9 cellular contexts compared by ENCODE assay signal in the genomic region with DNA sequence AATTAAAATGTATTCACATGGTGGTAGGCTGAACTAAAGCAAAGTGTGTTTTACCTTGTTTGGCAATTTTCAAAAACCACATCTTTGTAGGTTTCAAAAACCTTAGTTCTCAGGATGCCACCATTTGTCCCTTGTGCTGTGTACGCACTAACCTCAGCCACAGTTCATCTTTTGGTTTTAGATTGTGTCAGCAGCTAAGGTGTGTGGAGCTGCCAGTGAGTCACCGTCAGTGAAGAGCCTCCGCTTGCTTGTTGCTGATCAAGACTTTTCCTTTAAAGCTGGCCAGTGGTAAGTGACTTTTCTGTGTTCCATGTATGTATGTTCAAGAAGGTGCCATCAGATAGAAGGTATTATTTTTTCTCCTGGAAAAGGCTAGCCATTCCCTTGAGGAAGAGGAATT. TPM values are rescaled to one million over a fixed set of nuclear protein-coding genes. Genes with fewer than 3 reads are reported as not detected.
A peak's percentile ranks its signal among the peaks of the same experiment; 100 is the strongest.
DNase-seq lines count a peak whose midpoint lies in the region; ATAC-seq lines count a peak whose summit lies in the region.
"Had no signal": no experiment of that assay in that cellular context is flagged by ENCODE, and none has a peak within 500 bp of the region (broad histone marks: within the 10 kb centered on the region; RNA-seq: fewer than 3 reads in every experiment).

No MANE protein-coding gene starts in this region.

- ATAC-seq in GM21737 (IDR thresholded peaks at IDR 0.05; ENCODE audit: unreplicated experiment), result peak; percentile 64
- no peak for ATAC-seq in HG03280 (IDR thresholded peaks at IDR 0.05; ENCODE audit: unreplicated experiment)

- no peaks in the 10 kb centered on the region for H3K36me3 ChIP-seq in CD4-positive, alpha-beta memory T cell (ENCODE audit: insufficient read depth, low read length)

- H3K36me3 Mint-ChIP-seq in CD4-positive, alpha-beta memory T cell, result peaks cover 11 to 42% of the 10 kb centered on the region in 2 donors

- no peaks in the 10 kb centered on the region for H3K9me3 Mint-ChIP-seq in CD4-positive, alpha-beta memory T cell

- CTCF ChIA-PET in CD4-positive, alpha-beta memory T cell (lab: Charles Lee; ENCODE audit: partially characterized antibody), result interaction anchor here (0.6 to 6.5 kb wide), 12 partner anchors 9 to 265 kb away, joined by 3 to 72 read pairs (median 6); partner anchors contain the start of genes DPH3 and OXNAD1

- POLR2A ChIA-PET in CD4-positive, alpha-beta memory T cell (lab: Charles Lee; ENCODE audit: partially characterized antibody), result interaction anchor here (0.6 to 5.7 kb wide), 26 partner anchors 9 to 1080 kb away, joined by 3 to 109 read pairs (median 5); partner anchors contain the start of genes CAPN7, DPH3, OXNAD1 and PLCL2

- H3K4me1 ChIP-seq in CD4-positive, alpha-beta memory T cell (ENCODE audit: insufficient read depth, low read length), result peaks cover 52% of the 10 kb centered on the region

- H3K27me3 ChIP-seq in CD4-positive, alpha-beta memory T cell (ENCODE audit: insufficient read depth, low read length), result no peaks in the 10 kb centered on the region

- H3K4me3 Mint-ChIP-seq in CD4-positive, alpha-beta memory T cell, result peak overlapping the region; percentile 93 to 99 (median 98)

- DNase-seq in CD4-positive, alpha-beta memory T cell, result peak; percentile 82 to 91 (median 86)
- DNase-seq in activated CD4-positive, alpha-beta T cell treated with anti-CD3 and anti-CD28 coated beads, Interleukin-2, amount 50 U/mL, for 1 hour, result peak; percentile 67
- DNase-seq in kidney tubule cell (ENCODE audit: low spot score) (peak; percentile 34), NCI-H2081 treated with DMSO at 0.1 percent for 48 hours (lab: John Stamatoyannopoulos, UW) (no peak), globus pallidus (ENCODE audit: low spot score) (no peak), iPS-NIHi7 (ENCODE audit: extremely low spot score) (no peak)
- DNase-seq: SHP77 treated with DMSO at 0.1 percent for 48 hours had no signal

- H3K4me3 ChIP-seq in CD4-positive, alpha-beta memory T cell (ENCODE audit: low read length in 2 of 2), result peak overlapping the region; percentile 68 to 89

- peaks cover 45 to 70% (median 63%) of the 10 kb centered on the region in 4 donors for H3K4me1 Mint-ChIP-seq in CD4-positive, alpha-beta memory T cell

- peak overlapping the region; percentile 76 for H3K27ac ChIP-seq in CD4-positive, alpha-beta memory T cell (ENCODE audit: low read depth, low read length)

- peak overlapping the region; percentile 94 to 99 (median 96) for H3K27ac Mint-ChIP-seq in CD4-positive, alpha-beta memory T cell

- intact Hi-C loops in CD4-positive, alpha-beta memory T cell (cut with micrococcal nuclease), result loop anchor here (1.0 to 5.0 kb wide), 6 partner anchors 16 to 265 kb away; partner anchors contain the start of gene OXNAD1

- H3K27me3 Mint-ChIP-seq in CD4-positive, alpha-beta memory T cell, result no peaks in the 10 kb centered on the region

- no peaks in the 10 kb centered on the region for H3K9me3 ChIP-seq in CD4-positive, alpha-beta memory T cell (ENCODE audit: control insufficient read depth in 1 of 2, low read length in 2 of 2)

RNA-seq across cellular contexts. Expression of gene OXNAD1, which starts 21.1 kb away (rescaled TPM):
- 10 to 100 TPM; 78.5 to 84.7 TPM for total RNA-seq in CD4-positive, alpha-beta memory T cell
- 10 to 100 TPM; 61.7 to 68.0 TPM for polyA plus RNA-seq in CD4-positive, alpha-beta memory T cell

RNA-seq across cellular contexts. Expression of gene DPH3, which starts 21.4 kb away (rescaled TPM):
- total RNA-seq in CD4-positive, alpha-beta memory T cell, result 10 to 100 TPM; 15.2 to 15.4 TPM
- polyA plus RNA-seq in CD4-positive, alpha-beta memory T cell, result 10 to 100 TPM; 19.6 to 39.7 TPM

Comparison
In these comparisons a context has a peak if more than half of its experiments do, and no peak if none do; other contexts are left out.
1. DNase-seq: peak in CD4-positive, alpha-beta memory T cell (5 of 5), activated CD4-positive, alpha-beta T cell treated with anti-CD3 and anti-CD28 coated beads, Interleukin-2, amount 50 U/mL, for 1 hour (single experiment) and kidney tubule cell (single experiment); none in NCI-H2081 treated with DMSO at 0.1 percent for 48 hours (single experiment), globus pallidus (single experiment) and iPS-NIHi7 (single experiment).